ENCODE assay signal across 10 cellular contexts in genomic region chr15:75620043-75620775, GRCh38. TPM values are rescaled to one million over a fixed set of nuclear protein-coding genes. Genes with fewer than 3 reads are reported as not detected.
DNase-seq lines count a peak whose midpoint lies in the region; ATAC-seq, FAIRE-seq and TF ChIP-seq lines count a peak whose summit lies in the region.
"Had no signal": no experiment of that assay in that cellular context is flagged by ENCODE, and none has a peak within 500 bp of the region (broad histone marks: within the 10 kb centered on the region; RNA-seq: fewer than 3 reads in every experiment).

No MANE protein-coding gene starts in this region.

- FAIRE-seq in A549 (lab: Jason Lieb, UNC) = no peak

- DNase-seq in A549 (ENCODE audit: low read depth in 1 of 2, low spot score in 1 of 2) (no peak), HS-5 (ENCODE audit: low read depth) (peak; percentile 11), breast epithelium (ENCODE audit: low spot score in 2 of 2) (no peak), PC-9 (no peak), NCI-H1694 (lab: John Stamatoyannopoulos, UW) (no peak)
- DNase-seq in effector memory CD4-positive, alpha-beta T cell = no peak
- no peak for DNase-seq in stimulated activated CD4-positive, alpha-beta T cell treated with anti-CD3 and anti-CD28 coated beads, Interleukin-2, amount 100 ng/mL, for 24 hours
- DNase-seq: activated CD8-positive, alpha-beta memory T cell treated with anti-CD3 and anti-CD28 coated beads, Interleukin-2, amount 50 U/mL, for 48 hours; NCI-H2171 had no signal

- H3K27ac ChIP-seq in A549 (peak overlapping the region in 1 of 2 experiments; percentile 61; a peak in 2 of 6 replicates), breast epithelium (peak overlapping the region; percentile 76 to 84), mucosa of rectum (ENCODE audit: low read depth in 2 of 2, low read length in 2 of 2) (peak overlapping the region; percentile 53 to 61), PC-9 (no peak overlapping the region)
- no peak overlapping the region for H3K27ac ChIP-seq in effector memory CD4-positive, alpha-beta T cell (ENCODE audit: insufficient read depth, low read length, poor library complexity, severe bottlenecking)

- H3K27me3 ChIP-seq in breast epithelium (no peaks in the 10 kb centered on the region), mucosa of rectum (ENCODE audit: control insufficient read depth in 2 of 2, insufficient read depth in 2 of 2, low read length in 2 of 2) (no peaks in the 10 kb centered on the region), PC-9 (ENCODE audit: insufficient read depth, low read depth) (no peaks in the 10 kb centered on the region)
- H3K27me3 ChIP-seq in effector memory CD4-positive, alpha-beta T cell (replicated peaks; ENCODE audit: control insufficient read depth, insufficient read depth, low read length, poor library complexity, severe bottlenecking) = no peaks in the 10 kb centered on the region

- H3K9ac ChIP-seq in mucosa of rectum (ENCODE audit: low read depth in 1 of 2, low read length in 2 of 2) = no peak overlapping the region

- intact Hi-C loops in breast epithelium (cut with DNase I; ENCODE audit: low total_unique reads) = no loop called here
- intact Hi-C loops in PC-9 (cut with micrococcal nuclease; ENCODE audit: unreplicated experiment) = no loop called here

- H3K36me3 ChIP-seq in breast epithelium (no peaks in the 10 kb centered on the region), mucosa of rectum (ENCODE audit: control insufficient read depth in 2 of 2, insufficient read depth in 2 of 2, low read length in 2 of 2) (peaks cover 14 to 28% of the 10 kb centered on the region in 2 donors), PC-9 (ENCODE audit: low read depth) (peaks cover 4% of the 10 kb centered on the region; the same call in 1 of the 2 replicates)
- H3K36me3 ChIP-seq in effector memory CD4-positive, alpha-beta T cell (ENCODE audit: control insufficient read depth, insufficient read depth, low read length) = peaks cover 37% of the 10 kb centered on the region

- H3K9me2 ChIP-seq in PC-9 (ENCODE audit: insufficient read depth) = no peaks in the 10 kb centered on the region

- peaks cover 9% of the 10 kb centered on the region for H3F3A ChIP-seq in PC-9 (ENCODE audit: insufficient read depth, low read depth)

- ATAC-seq in A549 = no peak

- no peaks in the 10 kb centered on the region for H3K79me2 ChIP-seq in PC-9 (ENCODE audit: low read depth)

- H3K9me3 ChIP-seq in A549 (no peaks in the 10 kb centered on the region), breast epithelium (no peaks in the 10 kb centered on the region), mucosa of rectum (ENCODE audit: control insufficient read depth in 2 of 2, low read length in 2 of 2) (no peaks in the 10 kb centered on the region), PC-9 (ENCODE audit: insufficient read depth, low read depth) (no peaks in the 10 kb centered on the region)
- no peaks in the 10 kb centered on the region for H3K9me3 ChIP-seq in effector memory CD4-positive, alpha-beta T cell (ENCODE audit: control insufficient read depth, low read length)

- TF ChIP-seq CTCF in A549 (IDR thresholded peaks at IDR 0.05) (no peak), breast epithelium (IDR thresholded peaks at IDR 0.05) (no peak), PC-9 (conservative IDR thresholded peaks at IDR 0.05) (no peak)

- no peak overlapping the region for H3K4me3 ChIP-seq in A549
- H3K4me3 ChIP-seq in breast epithelium = peak overlapping the region; percentile 28 to 54 (median 29)
- H3K4me3 ChIP-seq in mucosa of rectum (ENCODE audit: low read length in 2 of 2) = peak overlapping the region in 1 of 2 donors; percentile 45
- no peak overlapping the region for H3K4me3 ChIP-seq in PC-9
- no peak overlapping the region for H3K4me3 ChIP-seq in effector memory CD4-positive, alpha-beta T cell (ENCODE audit: insufficient read depth, low read depth, low read length, poor library complexity, severe bottlenecking)

- H2AFZ ChIP-seq in PC-9 = no peak overlapping the region

- H3K4me1 ChIP-seq in A549 = peaks cover 16% of the 10 kb centered on the region; the same call in 2 of the 3 replicates
- peaks cover 0 to 5% of the 10 kb centered on the region in 2 donors for H3K4me1 ChIP-seq in breast epithelium
- H3K4me1 ChIP-seq in mucosa of rectum (ENCODE audit: control insufficient read depth in 2 of 2, insufficient read depth in 2 of 2, low read length in 2 of 2) = peaks cover 0 to 8% of the 10 kb centered on the region in 2 donors
- H3K4me1 ChIP-seq in PC-9 (replicated peaks; ENCODE audit: insufficient read depth) = peaks cover 13% of the 10 kb centered on the region
- H3K4me1 ChIP-seq in effector memory CD4-positive, alpha-beta T cell (ENCODE audit: control insufficient read depth, insufficient read depth, low read length, poor library complexity, severe bottlenecking) = peaks cover 3% of the 10 kb centered on the region

- POLR2A ChIA-PET in A549 (lab: Yijun Ruan, JAX) (interaction anchor here (0.7 to 1.1 kb wide), 2 partner anchors 20 to 41 kb away, joined by 3 to 4 read pairs; partner anchors contain the start of genes IMP3 and PTPN9), PC-9 (lab: Charles Lee; ENCODE audit: unreplicated experiment) (interaction anchor here (0.6 kb wide), 2 partner anchors 13 to 248 kb away, joined by 3 read pairs; no protein-coding TSS in a partner anchor)

- no TSS peak for BruUV-seq in PC-9 (replicated peaks; lab: Mats Ljungman, UMichigan)

- CTCF ChIA-PET in A549 (lab: Yijun Ruan, JAX) = interaction anchor here (0.6 to 3.8 kb wide), 11 partner anchors 15 to 254 kb away, joined by 3 to 22 read pairs (median 7); partner anchors contain the start of genes IMP3, MAN2C1, PTPN9 and SNX33
- CTCF ChIA-PET in PC-9 (lab: Charles Lee) = interaction anchor here (0.6 kb wide), 2 partner anchors 20 to 738 kb away, joined by 3 read pairs; no protein-coding TSS in a partner anchor

- WGBS in A549 (ENCODE audit: missing lambda C conversion rate) = 87% methylated on average over 5 of the region's 5 CpGs

- H3K4me2 ChIP-seq in A549 (peak overlapping the region; percentile 1; the same call in 1 of the 3 replicates), PC-9 (no peak overlapping the region)

- H4K20me1 ChIP-seq in PC-9 (ENCODE audit: insufficient read depth) = no peaks in the 10 kb centered on the region

- TF ChIP-seq EP300 in A549 (IDR thresholded peaks at IDR 0.05) = no peak

- no peak for TF ChIP-seq RAD21 in A549 (conservative IDR thresholded peaks at IDR 0.05 in 1 of 2, IDR thresholded peaks at IDR 0.05 in 1 of 2)

- no peak for TF ChIP-seq POLR2A in A549 (IDR thresholded peaks at IDR 0.05; ENCODE audit: low read length)
- no peak for TF ChIP-seq POLR2A in breast epithelium (IDR thresholded peaks at IDR 0.05)

TF ChIP-seq in A549, 52 proteins besides CTCF, POLR2A, EP300 and RAD21 (continues in another document):
- TF ChIP-seq MAFK (IDR thresholded peaks at IDR 0.05; ENCODE audit: partially characterized antibody) (no peak), CHD2 (IDR thresholded peaks at IDR 0.05; ENCODE audit: low read length, partially characterized antibody) (no peak), JUN (IDR thresholded peaks at IDR 0.05) (no peak), JUNB (IDR thresholded peaks at IDR 0.05) (no peak)

RNA-seq across cellular contexts. Expression of gene SNUPN, which starts 5.3 kb away (rescaled TPM):
- 33.6 and 38.5 TPM in 2 replicates for polyA plus RNA-seq in A549 (2011; rRNA removed)
- 21.7 and 25.1 TPM in 2 replicates for polyA plus RNA-seq in A549 (2012; cell fraction: cytosol; rRNA removed)
- polyA plus RNA-seq in A549 (2012; cell fraction: nucleus; rRNA removed) = 11.1 and 16.7 TPM in 2 replicates
- polyA plus RNA-seq in A549 (2017; fragmentation: RNase III; extraction: RNeasy Plus Mini Kit Qiagen cat#74134 plus additional on column Dnase treatment) = 29.2 to 30.1 TPM (median 30.1 TPM) in 3 replicates
- 16.4 and 18.2 TPM in 2 replicates for polyA minus RNA-seq in A549 (2011; rRNA and poly(A)+ RNA removed)
- 10 to 100 TPM; 19.8 to 24.9 (median 23.6) TPM for total RNA-seq in breast epithelium
- 37.6 and 40.0 TPM in 2 replicates for total RNA-seq in PC-9 (2021)

RNA-seq across cellular contexts. Expression of gene IMP3, which starts 19.8 kb away (rescaled TPM):
- polyA plus RNA-seq in A549 (2011; rRNA removed) (80.6 and 94.7 TPM in 2 replicates), A549 (2017; fragmentation: RNase III; extraction: RNeasy Plus Mini Kit Qiagen cat#74134 plus additional on column Dnase treatment) (87.1 to 90.0 TPM (median 88.6 TPM) in 3 replicates)
- 152 and 188 TPM in 2 replicates for polyA plus RNA-seq in A549 (2012; cell fraction: cytosol; rRNA removed)
- polyA plus RNA-seq in A549 (2012; cell fraction: nucleus; rRNA removed) = 182 and 230 TPM in 2 replicates
- polyA minus RNA-seq in A549 (2011; rRNA and poly(A)+ RNA removed) = 24.8 and 25.0 TPM in 2 replicates
- total RNA-seq in breast epithelium (100 to 1,000 TPM; 144 to 194 (median 175) TPM), PC-9 (2021) (45.4 and 53.0 TPM in 2 replicates)

RNA-seq across cellular contexts. Expression of gene SNX33, which starts 27.5 kb away (rescaled TPM):
- polyA plus RNA-seq in A549 (2011; rRNA removed) (8.4 and 10.7 TPM in 2 replicates), A549 (2017; fragmentation: RNase III; extraction: RNeasy Plus Mini Kit Qiagen cat#74134 plus additional on column Dnase treatment) (8.1 to 11.6 TPM (median 11.2 TPM) in 3 replicates)
- 5.3 and 7.3 TPM in 2 replicates for polyA plus RNA-seq in A549 (2012; cell fraction: cytosol; rRNA removed)
- polyA plus RNA-seq in A549 (2012; cell fraction: nucleus; rRNA removed) = 9.0 and 10.2 TPM in 2 replicates
- 19.7 and 21.2 TPM in 2 replicates for polyA minus RNA-seq in A549 (2011; rRNA and poly(A)+ RNA removed)
- total RNA-seq in breast epithelium (10 to 100 TPM; 32.8 to 42.7 (median 36.3) TPM), PC-9 (2021) (27.8 and 27.9 TPM in 2 replicates)

RNA-seq across cellular contexts. Expression of gene PTPN9, which starts 41.1 kb away (rescaled TPM):
- polyA plus RNA-seq in A549 (2011; rRNA removed) = 60.2 and 71.2 TPM in 2 replicates
- 27.7 and 47.2 TPM in 2 replicates for polyA plus RNA-seq in A549 (2012; cell fraction: cytosol; rRNA removed)
- 27.3 and 40.0 TPM in 2 replicates for polyA plus RNA-seq in A549 (2012; cell fraction: nucleus; rRNA removed)
- 25.5 to 31.1 TPM (median 29.5 TPM) in 3 replicates for polyA plus RNA-seq in A549 (2017; fragmentation: RNase III; extraction: RNeasy Plus Mini Kit Qiagen cat#74134 plus additional on column Dnase treatment)
- polyA minus RNA-seq in A549 (2011; rRNA and poly(A)+ RNA removed) = 104 and 109 TPM in 2 replicates
- total RNA-seq in breast epithelium = 10 to 100 TPM; 16.2 to 23.9 (median 19.9) TPM
- 22.4 and 24.1 TPM in 2 replicates for total RNA-seq in PC-9 (2021)

Comparison
In these comparisons a context has a peak if more than half of its experiments do, and no peak if none do; other contexts are left out.
1. H3K27ac ChIP-seq: peak in breast epithelium (2 of 2) and mucosa of rectum (2 of 2); none in PC-9 (single experiment) and effector memory CD4-positive, alpha-beta T cell (single experiment).
2. H3K4me3 ChIP-seq: peak in breast epithelium (3 of 3); none in A549 (single experiment), PC-9 (single experiment) and effector memory CD4-positive, alpha-beta T cell (single experiment).